5 cellular contexts compared by ENCODE assay signal in the genomic region with DNA sequence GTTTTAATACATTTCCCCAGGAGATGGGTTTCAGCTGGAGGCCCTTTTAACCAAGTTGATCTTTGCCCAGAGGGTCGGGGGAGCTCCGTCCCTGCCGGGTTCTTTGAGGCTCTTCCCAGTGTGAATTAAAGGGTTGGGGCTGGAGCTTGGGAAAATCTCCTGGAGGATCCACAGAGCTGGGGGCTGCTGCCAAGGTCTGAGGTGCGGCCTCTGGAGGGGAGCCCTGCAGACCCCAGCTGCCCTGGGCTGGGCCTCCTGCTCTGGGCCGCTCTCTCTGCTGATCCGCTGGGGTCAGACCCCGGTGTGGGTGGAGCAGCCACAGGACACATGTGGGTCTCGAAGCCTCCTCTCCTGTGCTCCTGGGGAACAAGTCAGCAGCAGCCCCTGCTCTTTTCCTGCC. TPM values are rescaled to one million over a fixed set of nuclear protein-coding genes. Genes with fewer than 3 reads are reported as not detected.
DNase-seq lines count a peak whose midpoint lies in the region; ATAC-seq, FAIRE-seq and TF ChIP-seq lines count a peak whose summit lies in the region.
"Not testable (repeated sequence)": the region's sequence is repeated elsewhere in the genome, so short reads cannot be mapped to it uniquely, and the experiment has no call there.

No MANE protein-coding gene starts in this region.

- not testable (repeated sequence) for TF ChIP-seq CTCF in H9 (conservative IDR thresholded peaks at IDR 0.05); endodermal cell (conservative IDR thresholded peaks at IDR 0.05); kidney (IDR thresholded peaks at IDR 0.05; ENCODE audit: borderline replicate concordance, extremely low read depth, insufficient read depth); osteocyte (IDR thresholded peaks at IDR 0.05)

- not testable (repeated sequence) for H3K14ac ChIP-seq in H9 (ENCODE audit: insufficient read depth, low read length)

- H4K5ac ChIP-seq in H9 (ENCODE audit: insufficient read length, low read depth, low read length): not testable (repeated sequence)

- not testable (repeated sequence) for H2BK15ac ChIP-seq in H9 (ENCODE audit: low read depth, low read length)

- H3K56ac ChIP-seq in H9 (ENCODE audit: insufficient read length, low read depth, low read length): not testable (repeated sequence)

- H3K18ac ChIP-seq in H9 (ENCODE audit: insufficient read length, low read depth, low read length): not testable (repeated sequence)

- H2BK20ac ChIP-seq in H9 (ENCODE audit: low read depth, low read length, poor library complexity, severe bottlenecking): not testable (repeated sequence)

- H3K4me3 ChIP-seq in endodermal cell (ENCODE audit: low read length); kidney (ENCODE audit: low read length in 2 of 2): not testable (repeated sequence)

- H3K9me3 ChIP-seq in H9 (ENCODE audit: control insufficient read depth, low read depth, low read length); endodermal cell (ENCODE audit: control insufficient read depth, low read length); kidney (ENCODE audit: control insufficient read depth in 1 of 2, low read length in 2 of 2): not testable (repeated sequence)

- not testable (repeated sequence) for H3K27ac ChIP-seq in H9 (ENCODE audit: insufficient read length, low read depth, low read length); endodermal cell (ENCODE audit: low read depth, low read length); kidney (ENCODE audit: low read depth in 2 of 2, low read length in 2 of 2)

- intact Hi-C loops in kidney (cut with DNase I): not testable (repeated sequence)

- not testable (repeated sequence) for H3K4me1 ChIP-seq in H9 (ENCODE audit: insufficient read depth, low read length); endodermal cell (ENCODE audit: control insufficient read depth, insufficient read depth, low read length); kidney (ENCODE audit: control insufficient read depth in 1 of 2, insufficient read depth in 1 of 2, low read depth in 1 of 2, low read length in 2 of 2)

- not testable (repeated sequence) for H3K4ac ChIP-seq in H9 (ENCODE audit: low read depth, low read length)

- no CpG with 5 or more reads among the region's 8 CpGs for WGBS in H9 (ENCODE audit: extremely low coverage, insufficient read length, low lambda C conversion rate)
- 91% methylated on average over 4 of the region's 8 CpGs; no CpG with 5 or more reads in 1 of the 2 experiments for WGBS in endodermal cell (ENCODE audit: insufficient coverage in 1 of 2, insufficient read length in 1 of 2), 2 experiments

- not testable (repeated sequence) for H4K91ac ChIP-seq in H9 (ENCODE audit: insufficient read length, low read depth, low read length)

- H3K27me3 ChIP-seq in H9 (ENCODE audit: insufficient read depth, low read length); endodermal cell (ENCODE audit: control insufficient read depth, insufficient read depth, low read length, poor library complexity, severe bottlenecking): not testable (repeated sequence)

- H2BK5ac ChIP-seq in H9 (ENCODE audit: insufficient read length, low read length): not testable (repeated sequence)

- H3K4me2 ChIP-seq in H9 (ENCODE audit: insufficient read depth, insufficient read length, low read length): not testable (repeated sequence)

- not testable (repeated sequence) for H3K79me1 ChIP-seq in H9 (ENCODE audit: insufficient read depth, low read depth, low read length, poor library complexity, severe bottlenecking)

- not testable (repeated sequence) for H3K4me3 Mint-ChIP-seq in H9; endodermal cell; osteocyte (ENCODE audit: unreplicated experiment); stimulated activated memory B cell treated with anti-CD40 and anti-IgM and Interleukin-4, amounts not matched to agents 10 μg/mL and 1 μg/mL and 100 μg/mL, for 72 hours

- FAIRE-seq in kidney (lab: Jason Lieb, UNC): not testable (repeated sequence)

- H4K8ac ChIP-seq in H9 (replicated peaks; ENCODE audit: insufficient read length, low read depth, low read length): not testable (repeated sequence)

- not testable (repeated sequence) for H2BK120ac ChIP-seq in H9 (ENCODE audit: low read depth, low read length, poor library complexity, severe bottlenecking)

- not testable (repeated sequence) for H3K36me3 ChIP-seq in endodermal cell (ENCODE audit: control insufficient read depth, insufficient read depth, low read length); kidney (ENCODE audit: control insufficient read depth in 1 of 2, insufficient read depth in 2 of 2, low read length in 2 of 2)

- not testable (repeated sequence) for H3T11ph ChIP-seq in H9 (ENCODE audit: low read length)

- H2BK12ac ChIP-seq in H9 (ENCODE audit: insufficient read length, low read depth, low read length): not testable (repeated sequence)

- H3K23me2 ChIP-seq in H9 (ENCODE audit: insufficient read length, low read depth, low read length, poor library complexity, severe bottlenecking): not testable (repeated sequence)

- not testable (repeated sequence) for H3K79me2 ChIP-seq in H9 (ENCODE audit: insufficient read depth, low read length)

- not testable (repeated sequence) for H2AK5ac ChIP-seq in H9 (ENCODE audit: insufficient read length, low read length)

- peak; percentile 17 for ATAC-seq in stimulated activated memory B cell treated with anti-CD40 and anti-IgM and Interleukin-4, amounts not matched to agents 10 μg/mL and 1 μg/mL and 100 μg/mL, for 72 hours

- H3K9ac ChIP-seq in H9 (ENCODE audit: extremely low read depth, insufficient read length, low read length); endodermal cell (ENCODE audit: extremely low read depth, low read length, poor library complexity, severe bottlenecking); kidney (ENCODE audit: low read length in 2 of 2): not testable (repeated sequence)

- H3K4me1 Mint-ChIP-seq in H9; endodermal cell; osteocyte (ENCODE audit: unreplicated experiment); stimulated activated memory B cell treated with anti-CD40 and anti-IgM and Interleukin-4, amounts not matched to agents 10 μg/mL and 1 μg/mL and 100 μg/mL, for 72 hours: not testable (repeated sequence)

- H3K27me3 Mint-ChIP-seq in H9 (ENCODE audit: low read depth); osteocyte (ENCODE audit: unreplicated experiment): not testable (repeated sequence)
- H3K27me3 Mint-ChIP-seq in endodermal cell (ENCODE audit: insufficient read depth): peaks cover 16% of the 10 kb centered on the region
- peaks cover 29% of the 10 kb centered on the region for H3K27me3 Mint-ChIP-seq in stimulated activated memory B cell treated with anti-CD40 and anti-IgM and Interleukin-4, amounts not matched to agents 10 μg/mL and 1 μg/mL and 100 μg/mL, for 72 hours

- not testable (repeated sequence) for H3K9me3 Mint-ChIP-seq in H9; endodermal cell; osteocyte (ENCODE audit: unreplicated experiment); stimulated activated memory B cell treated with anti-CD40 and anti-IgM and Interleukin-4, amounts not matched to agents 10 μg/mL and 1 μg/mL and 100 μg/mL, for 72 hours

- DNase-seq in H9: peak; percentile 14
- DNase-seq in endodermal cell: peak; percentile 23
- peak; percentile 41 for DNase-seq in kidney
- peak; percentile 78 for DNase-seq in osteocyte (ENCODE audit: extremely low spot score, unreplicated experiment)

- not testable (repeated sequence) for H3K36me3 Mint-ChIP-seq in H9 (ENCODE audit: insufficient read depth in 1 of 3, low read depth in 3 of 3); endodermal cell (ENCODE audit: low read depth); osteocyte (ENCODE audit: unreplicated experiment); stimulated activated memory B cell treated with anti-CD40 and anti-IgM and Interleukin-4, amounts not matched to agents 10 μg/mL and 1 μg/mL and 100 μg/mL, for 72 hours

- not testable (repeated sequence) for H2AFZ ChIP-seq in H9 (ENCODE audit: low read length)

- H3K27ac Mint-ChIP-seq in H9; endodermal cell; osteocyte (ENCODE audit: unreplicated experiment); stimulated activated memory B cell treated with anti-CD40 and anti-IgM and Interleukin-4, amounts not matched to agents 10 μg/mL and 1 μg/mL and 100 μg/mL, for 72 hours: not testable (repeated sequence)

- H4K20me1 ChIP-seq in H9 (ENCODE audit: control insufficient read depth, insufficient read depth, insufficient read length): not testable (repeated sequence)

- H3K23ac ChIP-seq in H9 (ENCODE audit: insufficient read length, low read depth, low read length): not testable (repeated sequence)

RNA-seq across cellular contexts. Expression of a gene that starts 51.4 kb away (rescaled TPM):
- total RNA-seq in H9 (2021): 44.2 and 48.1 TPM in 2 replicates
- 10 to 100 TPM; 50.0 to 52.3 TPM for total RNA-seq in endodermal cell
- polyA plus RNA-seq in endodermal cell (2013, experiment 1 of 2): 50.9 TPM
- 45.1 TPM for polyA plus RNA-seq in endodermal cell (2013, experiment 2 of 2)
- 46.2 TPM for total RNA-seq in kidney
- 13.9 TPM for polyA plus RNA-seq in kidney (ENCODE audit: insufficient read depth, low read depth, low replicate concordance)
- 48.0 and 51.3 TPM in 2 replicates for total RNA-seq in osteocyte

Comparison
In these comparisons a context has a peak if more than half of its experiments do, and no peak if none do; other contexts are left out.
1. DNase-seq: peak in every context shown above with its lines; median percentile 78 in osteocyte; 41 in kidney; 23 in endodermal cell; 14 in H9.